ENCODE assay signal across 25 cellular contexts in the genomic region with DNA sequence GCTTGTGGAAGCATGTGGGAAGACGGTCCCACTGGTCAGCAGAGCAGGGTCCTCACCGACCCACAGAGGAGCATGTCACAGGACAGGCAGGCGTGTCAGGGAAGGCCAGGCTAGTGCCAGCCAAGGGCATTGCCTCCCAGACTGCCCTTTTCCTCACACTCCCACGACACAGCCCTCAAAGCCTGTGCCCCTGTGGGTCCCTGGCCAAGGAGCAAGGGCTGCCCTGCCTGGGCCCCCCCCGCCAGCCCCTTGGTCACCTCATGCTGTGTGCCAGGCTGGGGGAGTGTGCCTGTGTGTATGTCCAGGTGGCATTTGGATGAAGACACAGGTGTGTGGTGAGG.
DNase-seq lines count a peak whose midpoint lies in the region; ATAC-seq, FAIRE-seq and TF ChIP-seq lines count a peak whose summit lies in the region.
"Had no signal": no experiment of that assay in that cellular context is flagged by ENCODE, and none has a peak within 500 bp of the region (broad histone marks: within the 10 kb centered on the region; RNA-seq: fewer than 3 reads in every experiment).

No MANE protein-coding gene starts in this region.

- no peaks in the 10 kb centered on the region for H3K27me3 ChIP-seq in Karpas-422 (ENCODE audit: low read length)
- H3K27me3 ChIP-seq in H1 (replicated peaks in 1 of 4; ENCODE audit: control insufficient read depth in 3 of 4, extremely low read depth in 1 of 4, insufficient read depth in 3 of 4, low read length in 3 of 4), result no peaks in the 10 kb centered on the region
- H3K27me3 ChIP-seq in spleen (replicated peaks in 1 of 7), result no peaks in the 10 kb centered on the region
- H3K27me3 ChIP-seq: BE2C, MG63 had no signal

- no peaks in the 10 kb centered on the region for H3K9me3 Mint-ChIP-seq in activated CD8-positive, alpha-beta memory T cell treated with anti-CD3 and anti-CD28 coated beads, Interleukin-2, amount 10 ng/mL, durations not matched to agents 7 days and 5 days (ENCODE audit: low read depth)
- no peaks in the 10 kb centered on the region for H3K9me3 Mint-ChIP-seq in type B pancreatic cell
- H3K9me3 Mint-ChIP-seq: CD14-positive monocyte had no signal

- H3K27ac ChIP-seq in Karpas-422 (ENCODE audit: low read length) (peak overlapping the region; percentile 9; the same call in 1 of the 2 replicates), H1 (ENCODE audit: low read depth, low read length) (no peak overlapping the region), spleen (no peak overlapping the region)

- H4K91ac ChIP-seq in H1 (replicated peaks; ENCODE audit: insufficient read length, low read length), result no peak overlapping the region

- no peaks in the 10 kb centered on the region for H3K9me2 ChIP-seq in Karpas-422 (replicated peaks; ENCODE audit: insufficient read depth, low read length)

- H2BK15ac ChIP-seq in H1 (ENCODE audit: low read length), result no peak overlapping the region

- H4K20me1 ChIP-seq in Karpas-422 (ENCODE audit: insufficient read depth, low read depth, low read length), result peaks cover 17% of the 10 kb centered on the region
- H4K20me1 ChIP-seq in H1 (replicated peaks in 1 of 2; ENCODE audit: control insufficient read depth in 1 of 2, insufficient read depth in 2 of 2, low read length in 2 of 2), result peaks cover 3 to 14% of the 10 kb centered on the region in 2 experiments

- H3K4ac ChIP-seq in H1 (replicated peaks; ENCODE audit: insufficient read length, low read depth, low read length), result no peak overlapping the region

- H3K4me1 Mint-ChIP-seq in activated CD8-positive, alpha-beta memory T cell treated with anti-CD3 and anti-CD28 coated beads, Interleukin-2, amount 10 ng/mL, durations not matched to agents 7 days and 5 days, result no peaks in the 10 kb centered on the region
- H3K4me1 Mint-ChIP-seq in type B pancreatic cell (ENCODE audit: unreplicated experiment), result no peaks in the 10 kb centered on the region

- H3K4me1 ChIP-seq in Karpas-422 (ENCODE audit: low read length) (peaks cover 25% of the 10 kb centered on the region), H1 (replicated peaks in 1 of 4; ENCODE audit: control insufficient read depth in 3 of 4, insufficient read depth in 4 of 4, low read length in 3 of 4) (no peaks in the 10 kb centered on the region), spleen (peaks cover 0 to 19% (median 2%) of the 10 kb centered on the region in 6 donors)
- H3K4me1 ChIP-seq: BE2C had no signal

- H3K4me3 Mint-ChIP-seq in activated CD8-positive, alpha-beta memory T cell treated with anti-CD3 and anti-CD28 coated beads, Interleukin-2, amount 10 ng/mL, durations not matched to agents 7 days and 5 days, result no peak overlapping the region
- no peak overlapping the region for H3K4me3 Mint-ChIP-seq in type B pancreatic cell
- H3K4me3 Mint-ChIP-seq: CD14-positive monocyte had no signal

- no peaks in the 10 kb centered on the region; the same call in 1 of the 2 replicates for H3K79me1 ChIP-seq in H1 (ENCODE audit: low read depth, low read length)

- no peaks in the 10 kb centered on the region for H3K79me2 ChIP-seq in Karpas-422 (ENCODE audit: low read length)
- H3K79me2 ChIP-seq in H1 (ENCODE audit: control insufficient read depth in 1 of 2, insufficient read depth in 2 of 2, low read length in 2 of 2), result no peaks in the 10 kb centered on the region

- 0 out of 2 replicates have a peak overlapping the region, but pooled peaks have one; percentile 36 for H4K8ac ChIP-seq in H1 (ENCODE audit: extremely low read depth, insufficient read depth, low read length)

- no peak overlapping the region for H2BK12ac ChIP-seq in H1 (ENCODE audit: low read depth, low read length)

- no peak overlapping the region for H2AK5ac ChIP-seq in H1 (ENCODE audit: low read depth, low read length)

- no peak overlapping the region for H3K23ac ChIP-seq in H1 (ENCODE audit: insufficient read length)

- H2BK20ac ChIP-seq in H1 (ENCODE audit: low read length), result no peak overlapping the region

- H3K23me2 ChIP-seq in H1 (ENCODE audit: low read depth, low read length), result no peaks in the 10 kb centered on the region

- no peak overlapping the region for H2BK120ac ChIP-seq in H1 (replicated peaks; ENCODE audit: low read depth, low read length)

- TF ChIP-seq EP300 in H1 (IDR thresholded peaks at IDR 0.05; ENCODE audit: borderline replicate concordance in 1 of 2, low read depth in 2 of 2, low read length in 2 of 2), result no peak

- H3K27ac Mint-ChIP-seq in activated CD8-positive, alpha-beta memory T cell treated with anti-CD3 and anti-CD28 coated beads, Interleukin-2, amount 10 ng/mL, durations not matched to agents 7 days and 5 days, result no peak overlapping the region
- no peak overlapping the region for H3K27ac Mint-ChIP-seq in type B pancreatic cell

- H3K9ac ChIP-seq in Karpas-422 (ENCODE audit: low read length) (no peak overlapping the region), H1 (replicated peaks in 1 of 4; ENCODE audit: extremely low read depth in 1 of 4, low read depth in 3 of 4, low read length in 3 of 4) (no peak overlapping the region; a peak in 1 of 7 replicates)

- peaks cover 21% of the 10 kb centered on the region for H3K36me3 Mint-ChIP-seq in activated CD8-positive, alpha-beta memory T cell treated with anti-CD3 and anti-CD28 coated beads, Interleukin-2, amount 10 ng/mL, durations not matched to agents 7 days and 5 days
- peaks cover 3% of the 10 kb centered on the region for H3K36me3 Mint-ChIP-seq in type B pancreatic cell

- no peaks in the 10 kb centered on the region for H3K9me3 ChIP-seq in Karpas-422 (ENCODE audit: low read length)
- no peaks in the 10 kb centered on the region for H3K9me3 ChIP-seq in H1 (ENCODE audit: insufficient read depth in 2 of 2, low read depth in 1 of 2, low read length in 1 of 2)
- H3K9me3 ChIP-seq in spleen, result no peaks in the 10 kb centered on the region
- H3K9me3 ChIP-seq: BE2C, MG63 had no signal

- H3K27me3 Mint-ChIP-seq in activated CD8-positive, alpha-beta memory T cell treated with anti-CD3 and anti-CD28 coated beads, Interleukin-2, amount 10 ng/mL, durations not matched to agents 7 days and 5 days, result no peaks in the 10 kb centered on the region
- H3K27me3 Mint-ChIP-seq in type B pancreatic cell, result no peaks in the 10 kb centered on the region

- TF ChIP-seq RAD21 in H1 (IDR thresholded peaks at IDR 0.05 in 1 of 2, conservative IDR thresholded peaks at IDR 0.05 in 1 of 2; ENCODE audit: low read depth in 2 of 2, low read length in 2 of 2), result no peak

- intact Hi-C loops in spleen (cut with DNase I; ENCODE audit: low total_unique reads), result no loop called here

- H2AFZ ChIP-seq in Karpas-422 (ENCODE audit: low read length) (no peak overlapping the region), H1 (ENCODE audit: low read length) (no peak overlapping the region)

- no peak overlapping the region for H3K4me2 ChIP-seq in Karpas-422 (ENCODE audit: low read depth, low read length, poor library complexity, severe bottlenecking)
- no peak overlapping the region for H3K4me2 ChIP-seq in H1 (ENCODE audit: insufficient read depth in 1 of 2, low read depth in 2 of 2, low read length in 2 of 2)

- no peak for TF ChIP-seq POLR2A in H1 (IDR thresholded peaks at IDR 0.05; ENCODE audit: control extremely low read depth in 1 of 2, low read depth in 2 of 2, low read length in 2 of 2)
- TF ChIP-seq POLR2A in spleen (IDR thresholded peaks at IDR 0.05), result no peak

- CTCF ChIA-PET in activated CD8-positive, alpha-beta memory T cell treated with anti-CD3 and anti-CD28 coated beads, Interleukin-2, amount 10 ng/mL, durations not matched to agents 7 days and 5 days (lab: Charles Lee), result interaction anchor here (0.9 kb wide), 1 partner anchor 18 kb away, joined by 3 read pairs; no protein-coding TSS in a partner anchor
- CTCF ChIA-PET in H1 (lab: Charles Lee; ENCODE audit: partially characterized antibody), result interaction anchor here (1.2 to 26.7 kb wide), 4 partner anchors 15 to 29 kb away, joined by 4 to 366 read pairs (median 6); no protein-coding TSS in a partner anchor

- peak overlapping the region; percentile 24; the same call in 1 of the 2 replicates for H2BK5ac ChIP-seq in H1 (ENCODE audit: low read depth, low read length)

- H3K18ac ChIP-seq in H1 (ENCODE audit: extremely low read depth, low read length), result no peak overlapping the region

- FAIRE-seq in H1 (lab: Jason Lieb, UNC), result no peak
- FAIRE-seq: GM12891, RCC 7860 had no signal

- no peak overlapping the region for H4K5ac ChIP-seq in H1 (ENCODE audit: insufficient read length, low read depth, low read length)

- ATAC-seq in activated CD8-positive, alpha-beta memory T cell treated with anti-CD3 and anti-CD28 coated beads, Interleukin-2, amount 10 ng/mL, durations not matched to agents 7 days and 5 days, result no peak
- ATAC-seq in GM18502 (IDR thresholded peaks at IDR 0.05; ENCODE audit: poor library complexity, unreplicated experiment), result no peak
- ATAC-seq: HCT116 had no signal

- POLR2A ChIA-PET in H1 (lab: Charles Lee; ENCODE audit: partially characterized antibody), result no interaction called here

- no peak overlapping the region for H3K4me3 ChIP-seq in Karpas-422 (ENCODE audit: low read length)
- H3K4me3 ChIP-seq in H1 (ENCODE audit: extremely low read depth in 1 of 4, insufficient read depth in 2 of 4, low read depth in 3 of 4, low read length in 4 of 4), result no peak overlapping the region
- no peak overlapping the region for H3K4me3 ChIP-seq in spleen
- H3K4me3 ChIP-seq: MG63 had no signal

- H3K56ac ChIP-seq in H1 (replicated peaks; ENCODE audit: insufficient read length, low read depth, low read length), result no peak overlapping the region

- H3K36me3 ChIP-seq in Karpas-422 (ENCODE audit: insufficient read depth, low read length), result peaks cover 2% of the 10 kb centered on the region; the same call in 1 of the 2 replicates
- H3K36me3 ChIP-seq in H1 (ENCODE audit: control insufficient read depth in 2 of 4, insufficient read depth in 4 of 4, low read length in 3 of 4), result peaks cover 10 to 26% (median 19%) of the 10 kb centered on the region in 4 experiments; a peak in 7 of 8 replicates
- peaks cover 18 to 100% (median 95%) of the 10 kb centered on the region in 6 donors for H3K36me3 ChIP-seq in spleen

- peak; percentile 11 for DNase-seq in activated CD8-positive, alpha-beta memory T cell treated with anti-CD3 and anti-CD28 coated beads, Interleukin-2, amount 50 U/mL, for 4 hours
- no peak for DNase-seq in activated CD8-positive, alpha-beta memory T cell treated with anti-CD3 and anti-CD28 coated beads, Interleukin-2, amount 10 ng/mL, durations not matched to agents 7 days and 5 days
- no peak for DNase-seq in Karpas-422
- DNase-seq in H1 (ENCODE audit: low read depth in 1 of 2, low spot score in 2 of 2), result peak in 1 of 2 experiments; percentile 35
- peak; percentile 60 for DNase-seq in spleen
- DNase-seq in T1000 (lab: John Stamatoyannopoulos, UW), result no peak
- no peak for DNase-seq in type B pancreatic cell (ENCODE audit: extremely low spot score, unreplicated experiment)
- DNase-seq: 8988T, ACHN, BE2C, Calu3, DMS79 treated with DMSO at 0.1 percent for 48 hours, GF-D8, KBM-7, MG63, NCI-H1105 treated with DMSO at 0.1 percent for 48 hours, NCI-H146, NCI-H1930, NCI-H2107, NCI-H774 had no signal

- no peak overlapping the region for H3K14ac ChIP-seq in H1 (ENCODE audit: insufficient read length)

- no peak for TF ChIP-seq CTCF in H1 (IDR thresholded peaks at IDR 0.05; ENCODE audit: control extremely low read depth in 1 of 3, insufficient read depth in 1 of 3, low read depth in 1 of 3, low read length in 3 of 3)
- no peak for TF ChIP-seq CTCF in spleen (IDR thresholded peaks at IDR 0.05 in 8 of 11, conservative IDR thresholded peaks at IDR 0.05 in 3 of 11)
- TF ChIP-seq CTCF in type B pancreatic cell (conservative IDR thresholded peaks at IDR 0.05), result no peak

- 86% methylated on average over 5 of the region's 5 CpGs; no CpG with 5 or more reads in 1 of the 2 experiments for WGBS in H1 (ENCODE audit: extremely low coverage in 1 of 2, insufficient coverage in 1 of 2, insufficient read length in 1 of 2, insufficient replicate concordance in 2 of 2, low coverage in 1 of 2, low lambda C conversion rate in 2 of 2, missing lambda C conversion rate in 1 of 2), 2 experiments
- WGBS in spleen, 5 donors, result 87 to 98% (median 94%) methylated on average over 2 to 5 of the region's 5 CpGs

Comparison
In these comparisons a context has a peak if more than half of its experiments do, and no peak if none do; other contexts are left out.
1. DNase-seq: peak in activated CD8-positive, alpha-beta memory T cell treated with anti-CD3 and anti-CD28 coated beads, Interleukin-2, amount 50 U/mL, for 4 hours (single experiment) and spleen (single experiment); none in activated CD8-positive, alpha-beta memory T cell treated with anti-CD3 and anti-CD28 coated beads, Interleukin-2, amount 10 ng/mL, durations not matched to agents 7 days and 5 days (single experiment), Karpas-422 (single experiment), T1000 (single experiment) and type B pancreatic cell (single experiment).